1 cellular context compared by ENCODE assay signal in the genomic region with DNA sequence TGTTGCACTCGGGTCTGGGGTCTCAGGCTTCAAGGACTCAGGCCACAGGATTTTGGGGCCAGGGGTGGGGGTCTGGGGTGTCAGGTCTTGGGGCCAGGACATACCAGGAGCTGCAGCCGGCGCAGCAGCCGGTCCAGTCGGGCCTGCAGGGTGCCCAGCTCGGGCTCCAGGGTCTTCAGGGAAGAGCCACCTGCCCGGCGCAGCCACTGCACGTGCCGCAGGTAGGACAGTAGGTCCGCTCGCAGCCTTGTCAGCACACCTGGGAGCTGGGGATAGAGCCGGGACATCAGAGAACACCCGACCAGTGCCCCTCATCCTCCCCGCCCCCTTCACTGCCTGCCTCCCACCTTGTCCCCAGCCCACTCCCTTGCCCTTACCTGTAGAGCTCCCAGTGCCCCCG.
TF ChIP-seq lines count a peak whose summit lies in the region.

No MANE protein-coding gene starts in this region.

TF ChIP-seq in A549, 52 proteins besides CTCF, POLR2A, EP300 and RAD21:
- TF ChIP-seq TFCP2L1 (CRISPR knock-in tag; IDR thresholded peaks at IDR 0.05) = no peak
- no peak for TF ChIP-seq PHF8 (IDR thresholded peaks at IDR 0.05; ENCODE audit: borderline replicate concordance, low read depth)
- peak in 1 of 2 experiments; percentile 29; a peak in 2 of 5 replicates for TF ChIP-seq JUN (IDR thresholded peaks at IDR 0.05)
TF ChIP-seq in A549: peak in this region for 1.
